ENCODE assay signal across 31 cellular contexts in the genomic region with DNA sequence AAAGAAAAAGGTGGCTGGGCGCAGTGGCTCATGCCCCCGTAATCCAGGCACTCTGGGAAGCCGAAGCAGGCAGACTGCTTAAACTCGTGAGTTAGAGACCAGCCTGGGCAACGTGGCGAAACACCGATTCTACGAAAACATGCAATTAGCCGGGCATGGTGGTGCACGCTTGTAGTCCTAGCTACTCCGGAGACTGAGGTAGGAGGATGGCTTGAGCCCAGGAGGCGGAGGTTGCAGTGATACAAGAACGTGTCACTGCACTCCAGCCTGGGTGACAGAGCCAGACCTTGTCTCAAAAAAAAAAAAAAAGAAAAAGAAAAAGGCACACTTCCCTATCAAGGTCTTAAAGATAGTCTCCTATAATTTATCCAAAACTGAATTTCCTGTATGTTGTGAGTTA. TPM values are rescaled to one million over a fixed set of nuclear protein-coding genes. Genes with fewer than 3 reads are reported as not detected.
"Had no signal": no experiment of that assay in that cellular context is flagged by ENCODE, and none has a peak within 500 bp of the region (broad histone marks: within the 10 kb centered on the region; RNA-seq: fewer than 3 reads in every experiment).

No MANE protein-coding gene starts in this region.

- H3K4me3 ChIP-seq: esophagus squamous epithelium, heart right ventricle, lower lobe of right lung, psoas muscle, skin epidermis, thoracic aorta, tibial nerve, upper lobe of left lung, uterus had no signal

- H3K9me3 Mint-ChIP-seq: effector memory CD8-positive, alpha-beta T cell; natural killer cell; stimulated activated naive B cell treated with anti-CD40 and anti-IgM and Interleukin-4, amounts not matched to agents 10 μg/mL and 1 μg/mL and 100 μg/mL, for 72 hours; stimulated activated naive CD8-positive, alpha-beta T cell treated with anti-CD3 and anti-CD28 coated beads, Interleukin-15, Interleukin-2, amounts not matched to agents 100 ng/mL and 50 ng/mL, for 24 hours had no signal

- H3K4me1 ChIP-seq: lower lobe of right lung, uterus had no signal

- H3K36me3 Mint-ChIP-seq: natural killer cell had no signal

- DNase-seq: cortex of kidney; effector memory CD8-positive, alpha-beta T cell; erythroblast; esophagus squamous epithelium; foreskin melanocyte; glutamatergic neuron; heart right ventricle; hippocampal formation; kidney glomerular epithelial cell; left colon; left ventricle myocardium superior; lower lobe of right lung; natural killer cell; nucleus accumbens; psoas muscle; right cardiac atrium; stimulated activated CD4-positive, alpha-beta T cell treated with anti-CD3 and anti-CD28 coated beads, Interleukin-15, amount 100 ng/mL, for 24 hours; stimulated activated CD4-positive, alpha-beta T cell treated with anti-CD3 and anti-CD28 coated beads, Interleukin-2, amount 100 ng/mL, for 48 hours; stimulated activated naive B cell treated with anti-CD40 and anti-IgM and Interleukin-4, amounts not matched to agents 10 μg/mL and 1 μg/mL and 100 μg/mL, for 72 hours; upper lobe of left lung; uterus had no signal

- H3K4me3 Mint-ChIP-seq: effector memory CD8-positive, alpha-beta T cell; natural killer cell; stimulated activated naive B cell treated with anti-CD40 and anti-IgM and Interleukin-4, amounts not matched to agents 10 μg/mL and 1 μg/mL and 100 μg/mL, for 72 hours; stimulated activated naive CD8-positive, alpha-beta T cell treated with anti-CD3 and anti-CD28 coated beads, Interleukin-15, Interleukin-2, amounts not matched to agents 100 ng/mL and 50 ng/mL, for 24 hours had no signal

- ATAC-seq: effector memory CD8-positive, alpha-beta T cell; heart right ventricle; left colon; left ventricle myocardium superior; lower lobe of right lung; natural killer cell; psoas muscle; right cardiac atrium; stimulated activated naive B cell treated with anti-CD40 and anti-IgM and Interleukin-4, amounts not matched to agents 10 μg/mL and 1 μg/mL and 100 μg/mL, for 72 hours had no signal

- FAIRE-seq: endometrium, islet of Langerhans had no signal

- H3K27ac Mint-ChIP-seq: effector memory CD8-positive, alpha-beta T cell; natural killer cell; stimulated activated naive B cell treated with anti-CD40 and anti-IgM and Interleukin-4, amounts not matched to agents 10 μg/mL and 1 μg/mL and 100 μg/mL, for 72 hours; stimulated activated naive CD8-positive, alpha-beta T cell treated with anti-CD3 and anti-CD28 coated beads, Interleukin-15, Interleukin-2, amounts not matched to agents 100 ng/mL and 50 ng/mL, for 24 hours had no signal

- H3K9me3 ChIP-seq: esophagus squamous epithelium, heart right ventricle, lower lobe of right lung, psoas muscle, thoracic aorta, tibial nerve, upper lobe of left lung, uterus had no signal

- H3K27me3 Mint-ChIP-seq: effector memory CD8-positive, alpha-beta T cell; stimulated activated naive B cell treated with anti-CD40 and anti-IgM and Interleukin-4, amounts not matched to agents 10 μg/mL and 1 μg/mL and 100 μg/mL, for 72 hours; stimulated activated naive CD8-positive, alpha-beta T cell treated with anti-CD3 and anti-CD28 coated beads, Interleukin-15, Interleukin-2, amounts not matched to agents 100 ng/mL and 50 ng/mL, for 24 hours had no signal

- H3K27me3 ChIP-seq: esophagus squamous epithelium, heart right ventricle, tibial nerve, upper lobe of left lung, uterus had no signal

- H3K36me3 ChIP-seq: uterus had no signal

- H3K27ac ChIP-seq: esophagus squamous epithelium, heart right ventricle, lower lobe of right lung, psoas muscle, skin epidermis, thoracic aorta, tibial nerve, upper lobe of left lung, uterus had no signal

RNA-seq across cellular contexts. Expression of a gene that starts 48.3 kb away (rescaled TPM):
- total RNA-seq: dermis microvascular lymphatic vessel endothelial cell, left colon, left ventricle myocardium superior, lower lobe of right lung, natural killer cell, osteocyte, renal cortical epithelial cell, right cardiac atrium, thoracic aorta, upper lobe of left lung had no signal
- polyA plus RNA-seq: neural cell had no signal
